In the genomic region with DNA sequence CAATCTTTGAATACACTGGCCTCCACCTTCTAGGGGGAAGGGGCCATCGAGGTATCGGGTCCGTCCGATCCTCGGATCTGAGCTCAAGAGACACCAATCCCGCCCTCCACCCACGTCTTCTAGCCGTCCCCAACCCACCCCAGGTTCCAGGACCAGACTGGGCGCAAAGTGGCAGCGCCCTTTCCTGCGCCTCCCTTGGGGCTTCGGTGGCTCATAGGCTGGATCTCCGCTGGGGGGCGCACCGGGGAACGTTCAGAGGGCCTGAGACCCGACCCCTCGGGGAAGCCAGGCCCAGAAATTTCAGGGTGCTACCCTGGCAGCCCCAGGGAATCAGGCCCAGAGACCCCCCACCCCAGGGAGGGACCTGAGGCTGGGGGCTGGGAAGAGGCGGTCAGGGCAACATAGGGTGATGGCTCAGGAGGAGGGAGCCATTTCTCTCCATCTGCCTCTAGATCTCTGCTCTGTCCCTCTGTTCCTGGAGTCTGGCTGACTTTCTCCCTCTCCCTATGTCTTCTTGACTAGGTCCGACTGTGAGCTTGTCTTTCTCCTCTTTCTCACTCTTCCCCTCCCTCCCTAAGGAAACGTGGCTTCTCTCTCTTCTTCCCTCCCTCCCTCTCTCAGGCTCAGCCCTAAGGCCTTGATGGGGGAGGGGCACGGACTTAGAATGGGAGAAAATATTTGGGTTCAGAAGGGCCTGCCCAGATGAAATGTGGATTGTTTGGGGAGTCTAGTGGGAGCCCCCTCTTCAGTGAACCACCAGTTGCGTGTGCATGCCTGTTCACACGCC, we compare ENCODE assay signal across 9 cellular contexts. TPM values are rescaled to one million over a fixed set of nuclear protein-coding genes. Genes with fewer than 3 reads are reported as not detected.
DNase-seq lines count a peak whose midpoint lies in the region; ATAC-seq and TF ChIP-seq lines count a peak whose summit lies in the region.
"Had no signal": no experiment of that assay in that cellular context is flagged by ENCODE, and none has a peak within 500 bp of the region (broad histone marks: within the 10 kb centered on the region; RNA-seq: fewer than 3 reads in every experiment).

No MANE protein-coding gene starts in this region.

- TF ChIP-seq CTCF in GM10248 (IDR thresholded peaks at IDR 0.05; ENCODE audit: control extremely low read depth, extremely low read depth, low read depth, missing control alignments) (peak; percentile 57), PC-3 (conservative IDR thresholded peaks at IDR 0.05; ENCODE audit: low read depth, low read length) (peak; percentile 58), lower lobe of right lung (IDR thresholded peaks at IDR 0.05) (peak; percentile 46)

- no TSS peak for BruUV-seq in PC-3 (replicated peaks; lab: Mats Ljungman, UMichigan)

- H3K9me3 ChIP-seq in PC-3 (ENCODE audit: low read length), result no peaks in the 10 kb centered on the region
- H3K9me3 ChIP-seq in lower lobe of right lung, result no peaks in the 10 kb centered on the region
- no peaks in the 10 kb centered on the region for H3K9me3 ChIP-seq in subcutaneous abdominal adipose tissue (ENCODE audit: control insufficient read depth in 5 of 5, low read length in 5 of 5)

- POLR2A ChIA-PET in GM10248 (lab: Yijun Ruan, JAX), result no interaction called here
- POLR2A ChIA-PET in PC-3 (lab: Charles Lee; ENCODE audit: unreplicated experiment), result interaction anchor here (0.6 kb wide), 1 partner anchor 29 kb away, joined by 7 read pairs; no protein-coding TSS in a partner anchor

- H4K20me1 ChIP-seq in PC-3 (ENCODE audit: low read length), result no peaks in the 10 kb centered on the region

- H3K4me2 ChIP-seq in PC-3 (ENCODE audit: low read length), result peak overlapping the region; percentile 79

- CTCF ChIA-PET in GM10248 (lab: Yijun Ruan, JAX), result interaction anchor here (1.0 to 6.8 kb wide), 14 partner anchors 12 to 40 kb away, joined by 3 to 56 read pairs (median 6); no protein-coding TSS in a partner anchor
- CTCF ChIA-PET in PC-3 (lab: Charles Lee), result interaction anchor here (0.6 kb wide), 2 partner anchors 305 to 544 kb away, joined by 4 read pairs; no protein-coding TSS in a partner anchor

- H3K9ac ChIP-seq in PC-3 (ENCODE audit: low read length) (no peak overlapping the region), subcutaneous abdominal adipose tissue (ENCODE audit: low read length in 5 of 5) (peak overlapping the region in 3 of 5 donors; percentile 47 to 72 (median 53))

- DNase-seq in GM10248 (ENCODE audit: extremely low spot score) (no peak), PC-3 (no peak), cerebellar cortex (ENCODE audit: low spot score) (peak; percentile 51), lower lobe of right lung (peak; percentile 69), NCI-H774 (lab: John Stamatoyannopoulos, UW) (no peak)
- no peak for DNase-seq in activated CD4-positive, CD25-positive, alpha-beta regulatory T cell (lab: John Stamatoyannopoulos, UW)

- peak; percentile 4; the same call in 1 of the 2 replicates for ATAC-seq in PC-3
- peak; percentile 54 to 61 for ATAC-seq in lower lobe of right lung
- ATAC-seq in HG03457 (IDR thresholded peaks at IDR 0.05; ENCODE audit: unreplicated experiment), result no peak

- intact Hi-C loops in PC-3 (cut with micrococcal nuclease), result no loop called here
- intact Hi-C loops in lower lobe of right lung (cut with DNase I), result no loop called here

- H3K27ac ChIP-seq in PC-3 (ENCODE audit: low read length) (no peak overlapping the region), lower lobe of right lung (peak overlapping the region; percentile 67), subcutaneous abdominal adipose tissue (ENCODE audit: low read depth, low read length) (peak overlapping the region; percentile 50)

- H3K4me3 ChIP-seq in PC-3 (ENCODE audit: low read length), result peak overlapping the region; percentile 63
- H3K4me3 ChIP-seq in lower lobe of right lung, result peak overlapping the region; percentile 63
- peak overlapping the region; percentile 41 to 65 (median 59) for H3K4me3 ChIP-seq in subcutaneous abdominal adipose tissue (ENCODE audit: low read depth in 1 of 5, low read length in 5 of 5)

- peak overlapping the region; percentile 56; the same call in 1 of the 2 replicates for H2AFZ ChIP-seq in PC-3 (ENCODE audit: low read length)

- H3K4me1 ChIP-seq in PC-3 (ENCODE audit: insufficient read depth, low read length) (peaks cover 13% of the 10 kb centered on the region), lower lobe of right lung (peaks cover 69% of the 10 kb centered on the region), subcutaneous abdominal adipose tissue (ENCODE audit: control insufficient read depth in 5 of 5, insufficient read depth in 5 of 5, low read length in 5 of 5) (peaks cover 2 to 57% (median 55%) of the 10 kb centered on the region in 5 donors)

- H3K36me3 ChIP-seq in PC-3 (ENCODE audit: low read depth, low read length), result no peaks in the 10 kb centered on the region
- H3K36me3 ChIP-seq in lower lobe of right lung, result no peaks in the 10 kb centered on the region
- H3K36me3 ChIP-seq in subcutaneous abdominal adipose tissue (ENCODE audit: control insufficient read depth in 5 of 5, insufficient read depth in 5 of 5, low read length in 5 of 5), result no peaks in the 10 kb centered on the region

- H3K9me2 ChIP-seq in PC-3 (replicated peaks; ENCODE audit: low read length), result no peaks in the 10 kb centered on the region

- H3K27me3 ChIP-seq in PC-3 (ENCODE audit: low read length) (peaks cover 13% of the 10 kb centered on the region), lower lobe of right lung (ENCODE audit: low read depth) (peaks cover 34% of the 10 kb centered on the region), subcutaneous abdominal adipose tissue (ENCODE audit: control insufficient read depth in 5 of 5, insufficient read depth in 4 of 5, low read length in 5 of 5) (peaks cover 17 to 30% (median 21%) of the 10 kb centered on the region in 5 donors)

- H3F3A ChIP-seq in PC-3 (ENCODE audit: low read length, unreplicated experiment), result peaks cover under 1% of the 10 kb centered on the region

- H3K79me2 ChIP-seq in PC-3 (ENCODE audit: low read length), result no peaks in the 10 kb centered on the region

RNA-seq across cellular contexts. Expression of a gene that starts 1.1 kb away (rescaled TPM):
- total RNA-seq in PC-3 (2014; rRNA removed), result 1.1 and 1.4 TPM in 2 replicates
- total RNA-seq in lower lobe of right lung, result 40.5 TPM
- total RNA-seq: SK-MEL-5 had no signal

Comparison
In these comparisons a context has a peak if more than half of its experiments do, and no peak if none do; other contexts are left out.
1. DNase-seq: peak in cerebellar cortex (single experiment) and lower lobe of right lung (single experiment); none in GM10248 (single experiment), PC-3 (single experiment), NCI-H774 (single experiment) and activated CD4-positive, CD25-positive, alpha-beta regulatory T cell (0 of 4).
2. RNA of a gene that starts 1.1 kb away (total RNA-seq): 40.5 TPM in lower lobe of right lung (single experiment); 1.1 to 1.4 TPM in PC-3; every median in the first group is over 10 times any median in the second.
3. Peak in every context shown above with its lines, with median percentiles within 50 percentile points of each other: CTCF ChIP-seq and H3K4me3 ChIP-seq.